ENCODE assay signal across 29 cellular contexts in the genomic region with DNA sequence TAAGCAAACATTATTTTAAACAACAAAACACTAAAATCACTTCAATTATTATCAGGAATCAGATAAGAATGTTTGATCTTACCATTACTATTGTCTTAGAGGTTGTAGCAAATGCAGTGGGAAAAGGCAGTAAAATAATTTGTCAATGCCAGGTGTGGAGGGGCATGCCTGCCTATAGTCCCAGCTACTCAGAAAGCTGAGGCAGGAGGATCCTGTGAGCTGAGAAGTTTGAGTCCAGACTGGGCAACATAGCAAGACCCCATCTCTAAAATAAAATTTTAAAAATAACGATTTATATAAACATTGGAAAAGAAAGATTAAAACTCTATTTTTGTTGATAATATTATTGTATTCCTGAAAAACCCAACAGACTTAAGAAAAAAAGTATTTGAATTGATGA.
"Had no signal": no experiment of that assay in that cellular context is flagged by ENCODE, and none has a peak within 500 bp of the region (broad histone marks: within the 10 kb centered on the region; RNA-seq: fewer than 3 reads in every experiment).

No MANE protein-coding gene starts in this region.

- DNase-seq: stimulated activated CD4-positive, alpha-beta T cell treated with anti-CD3 and anti-CD28 coated beads, Interleukin-2, amount 100 ng/mL, for 48 hours; stimulated activated CD4-positive, alpha-beta T cell treated with anti-CD3 and anti-CD28 coated beads, Interleukin-4, amount 100 ng/mL, for 1 hour; stimulated activated CD4-positive, alpha-beta T cell treated with anti-CD3 and anti-CD28 coated beads, Interleukin-4, amount 100 ng/mL, for 24 hours; stimulated activated CD4-positive, alpha-beta T cell treated with anti-CD3 and anti-CD28 coated beads, Interleukin-4, amount 100 ng/mL, for 4 hours; stimulated activated CD8-positive, alpha-beta memory T cell treated with anti-CD3 and anti-CD28 coated beads, Interleukin-4, amount 100 ng/mL, for 48 hours; stimulated activated naive B cell treated with anti-CD40 and anti-IgM and Interleukin-4, amounts not matched to agents 10 μg/mL and 1 μg/mL and 100 μg/mL, for 72 hours; stimulated activated naive CD4-positive, alpha-beta T cell; stimulated activated naive CD4-positive, alpha-beta T cell treated with Interleukin-2 at 50 U/mL for 16 hours; stimulated activated naive CD8-positive, alpha-beta T cell treated with anti-CD3 and anti-CD28 coated beads, Interleukin-15, amount 100 ng/mL, for 72 hours; stimulated activated naive CD8-positive, alpha-beta T cell treated with anti-CD3 and anti-CD28 coated beads, Interleukin-15, Interleukin-2, amounts not matched to agents 100 U/mL and 50 U/mL, for 24 hours; stomach; substantia nigra; testis; thyroid gland; tibial artery; transverse colon; trophoblast cell; upper lobe of left lung; upper lobe of right lung; uterus had no signal

- H3K27ac ChIP-seq: stomach, suprapubic skin, testis, thoracic aorta, thyroid gland, tibial artery, tibial nerve, transverse colon, upper lobe of left lung, upper lobe of right lung, uterus, vagina had no signal

- H3K36me3 Mint-ChIP-seq: stimulated activated effector memory CD8-positive, alpha-beta T cell treated with anti-CD3 and anti-CD28 coated beads, Interleukin-12 subunit alpha, Interleukin-12 subunit beta, amount 100 ng/mL, for 72 hours; stimulated activated memory B cell treated with anti-CD40 and anti-IgM and Interleukin-4, amounts not matched to agents 10 μg/mL and 1 μg/mL and 100 μg/mL, for 72 hours; stimulated activated naive B cell treated with anti-CD40 and anti-IgM and Interleukin-4, amounts not matched to agents 10 μg/mL and 1 μg/mL and 100 μg/mL, for 72 hours; type B pancreatic cell had no signal

- H3K4me3 ChIP-seq: stomach, suprapubic skin, testis, thoracic aorta, thyroid gland, tibial artery, tibial nerve, transverse colon, upper lobe of left lung, upper lobe of right lung, uterus, vagina had no signal

- H3K4me3 Mint-ChIP-seq: stimulated activated effector memory CD8-positive, alpha-beta T cell treated with anti-CD3 and anti-CD28 coated beads, Interleukin-12 subunit alpha, Interleukin-12 subunit beta, amount 100 ng/mL, for 72 hours; stimulated activated memory B cell treated with anti-CD40 and anti-IgM and Interleukin-4, amounts not matched to agents 10 μg/mL and 1 μg/mL and 100 μg/mL, for 72 hours; stimulated activated naive B cell treated with anti-CD40 and anti-IgM and Interleukin-4, amounts not matched to agents 10 μg/mL and 1 μg/mL and 100 μg/mL, for 72 hours; stimulated activated naive CD8-positive, alpha-beta T cell treated with anti-CD3 and anti-CD28 coated beads, Interleukin-15, amount 100 ng/mL, for 72 hours; stimulated activated naive CD8-positive, alpha-beta T cell treated with anti-CD3 and anti-CD28 coated beads, Interleukin-15, Interleukin-2, amounts not matched to agents 100 ng/mL and 50 ng/mL, for 24 hours; type B pancreatic cell had no signal

- H3K4me1 Mint-ChIP-seq: stimulated activated effector memory CD8-positive, alpha-beta T cell treated with anti-CD3 and anti-CD28 coated beads, Interleukin-12 subunit alpha, Interleukin-12 subunit beta, amount 100 ng/mL, for 72 hours had no signal

- H3K27me3 ChIP-seq: stomach, suprapubic skin, testis, thyroid gland, tibial artery, tibial nerve, transverse colon, upper lobe of left lung, upper lobe of right lung, uterus, vagina had no signal

- H3K9me3 Mint-ChIP-seq: stimulated activated effector memory CD8-positive, alpha-beta T cell treated with anti-CD3 and anti-CD28 coated beads, Interleukin-12 subunit alpha, Interleukin-12 subunit beta, amount 100 ng/mL, for 72 hours; stimulated activated naive CD8-positive, alpha-beta T cell treated with anti-CD3 and anti-CD28 coated beads, Interleukin-15, amount 100 ng/mL, for 72 hours; stimulated activated naive CD8-positive, alpha-beta T cell treated with anti-CD3 and anti-CD28 coated beads, Interleukin-15, Interleukin-2, amounts not matched to agents 100 ng/mL and 50 ng/mL, for 24 hours; type B pancreatic cell had no signal

- H3K4me1 ChIP-seq: stomach, suprapubic skin, testis, thyroid gland, tibial artery, tibial nerve, upper lobe of right lung, uterus, vagina had no signal

- H3K36me3 ChIP-seq: stomach, suprapubic skin, thoracic aorta, thyroid gland, tibial artery, tibial nerve, transverse colon, upper lobe of left lung, upper lobe of right lung, uterus, vagina had no signal

- H3K27ac Mint-ChIP-seq: stimulated activated effector memory CD8-positive, alpha-beta T cell treated with anti-CD3 and anti-CD28 coated beads, Interleukin-12 subunit alpha, Interleukin-12 subunit beta, amount 100 ng/mL, for 72 hours; stimulated activated memory B cell treated with anti-CD40 and anti-IgM and Interleukin-4, amounts not matched to agents 10 μg/mL and 1 μg/mL and 100 μg/mL, for 72 hours; stimulated activated naive B cell treated with anti-CD40 and anti-IgM and Interleukin-4, amounts not matched to agents 10 μg/mL and 1 μg/mL and 100 μg/mL, for 72 hours; stimulated activated naive CD8-positive, alpha-beta T cell treated with anti-CD3 and anti-CD28 coated beads, Interleukin-15, amount 100 ng/mL, for 72 hours; stimulated activated naive CD8-positive, alpha-beta T cell treated with anti-CD3 and anti-CD28 coated beads, Interleukin-15, Interleukin-2, amounts not matched to agents 100 ng/mL and 50 ng/mL, for 24 hours; type B pancreatic cell had no signal

- ATAC-seq: stimulated activated effector memory CD8-positive, alpha-beta T cell treated with anti-CD3 and anti-CD28 coated beads, Interleukin-12 subunit alpha, Interleukin-12 subunit beta, amount 100 ng/mL, for 72 hours; stimulated activated memory B cell treated with anti-CD40 and anti-IgM and Interleukin-4, amounts not matched to agents 10 μg/mL and 1 μg/mL and 100 μg/mL, for 72 hours; stimulated activated naive B cell treated with anti-CD40 and anti-IgM and Interleukin-4, amounts not matched to agents 10 μg/mL and 1 μg/mL and 100 μg/mL, for 72 hours; stimulated activated naive CD8-positive, alpha-beta T cell treated with anti-CD3 and anti-CD28 coated beads, Interleukin-15, amount 100 ng/mL, for 72 hours; stimulated activated naive CD8-positive, alpha-beta T cell treated with anti-CD3 and anti-CD28 coated beads, Interleukin-15, Interleukin-2, amounts not matched to agents 100 U/mL and 50 U/mL, for 24 hours; upper lobe of right lung had no signal

- H3K9me3 ChIP-seq: stomach, suprapubic skin, testis, thoracic aorta, thyroid gland, tibial artery, tibial nerve, transverse colon, upper lobe of left lung, upper lobe of right lung, uterus, vagina had no signal

- FAIRE-seq: urothelium cell line had no signal
